ENCODE assay signal across 14 cellular contexts in genomic region chr2:148603562-148603920, GRCh38. TPM values are rescaled to one million over a fixed set of nuclear protein-coding genes. Genes with fewer than 3 reads are reported as not detected.
DNase-seq lines count a peak whose midpoint lies in the region; ATAC-seq, FAIRE-seq and TF ChIP-seq lines count a peak whose summit lies in the region.
"Had no signal": no experiment of that assay in that cellular context is flagged by ENCODE, and none has a peak within 500 bp of the region (broad histone marks: within the 10 kb centered on the region; RNA-seq: fewer than 3 reads in every experiment).

No MANE protein-coding gene starts in this region.

- H3K4me3 Mint-ChIP-seq in WTC11, result no peak overlapping the region

- no peaks in the 10 kb centered on the region for H3K36me3 Mint-ChIP-seq in WTC11

- in situ Hi-C loops in GM13977 (cut with MboI; ENCODE audit: low pct_unique_long_range_greater_than_20kb, low sequenced_read_pairs, unreplicated experiment), result no loop called here

- H3K27ac Mint-ChIP-seq in WTC11, result no peak overlapping the region

- H3K36me3 ChIP-seq in testis (ENCODE audit: low read depth, missing control alignments), result no peaks in the 10 kb centered on the region

- TF ChIP-seq POLR2A in testis (IDR thresholded peaks at IDR 0.05), result no peak

- CTCF ChIA-PET in WTC11 (lab: Charles Lee), result no interaction called here

- H3K9me3 ChIP-seq in testis, result no peaks in the 10 kb centered on the region

- no peak for TF ChIP-seq CTCF in GM13977 (IDR thresholded peaks at IDR 0.05; ENCODE audit: extremely low read depth, insufficient read depth, missing control alignments)
- no peak for TF ChIP-seq CTCF in testis (IDR thresholded peaks at IDR 0.05)
- TF ChIP-seq CTCF in WTC11 (IDR thresholded peaks at IDR 0.05), result no peak

- DNase-seq in GM13977 (ENCODE audit: low spot score) (peak; percentile 76), GM19239 (ENCODE audit: insufficient read length, low spot score) (peak; percentile 43), NCI-H1436 treated with DMSO at 0.1 percent for 48 hours (lab: John Stamatoyannopoulos, UW) (no peak), cerebellar cortex (ENCODE audit: low spot score) (no peak), testis (no peak), WTC11 (ENCODE audit: low spot score) (no peak)
- DNase-seq: NCI-H2107, SHP77 treated with DMSO at 0.1 percent for 48 hours, trophoblast cell had no signal

- POLR2A ChIA-PET in WTC11 (lab: Charles Lee), result no interaction called here

- H3K27me3 Mint-ChIP-seq in WTC11 (ENCODE audit: low read depth), result no peaks in the 10 kb centered on the region; the same call in 1 of the 2 replicates

- H3K27ac ChIP-seq in testis, result no peak overlapping the region
- H3K27ac ChIP-seq: HL-60 had no signal

- WGBS in testis, 2 donors, result 84 to 90% methylated on average over 3 of the region's 3 CpGs

- ATAC-seq in HG02798 (IDR thresholded peaks at IDR 0.05; ENCODE audit: poor library complexity, unreplicated experiment) (peak; percentile 98), HG03571 (IDR thresholded peaks at IDR 0.05; ENCODE audit: unreplicated experiment) (peak; percentile 97), WTC11 (no peak)

- intact Hi-C loops in testis (cut with DNase I; ENCODE audit: low total_unique reads), result no loop called here

- H3K9me3 Mint-ChIP-seq in WTC11, result peaks cover 12% of the 10 kb centered on the region

- FAIRE-seq in GM19239 (lab: Jason Lieb, UNC), result peak; percentile 84
- FAIRE-seq: colon, D721Med had no signal

- no peaks in the 10 kb centered on the region for H3K4me1 Mint-ChIP-seq in WTC11

- no peaks in the 10 kb centered on the region for H3K4me1 ChIP-seq in testis

- no peaks in the 10 kb centered on the region for H3K27me3 ChIP-seq in testis

- H3K4me3 ChIP-seq in testis, result no peak overlapping the region

TF ChIP-seq in WTC11, 78 proteins besides CTCF, POLR2A, EP300 and RAD21:
- TF ChIP-seq NFYB (CRISPR knock-in tag; conservative IDR thresholded peaks at IDR 0.05; ENCODE audit: low read depth) (no peak), NR2C2 (CRISPR knock-in tag; IDR thresholded peaks at IDR 0.05) (no peak), ETV6 (CRISPR knock-in tag; IDR thresholded peaks at IDR 0.05) (no peak), STAT6 (CRISPR knock-in tag; conservative IDR thresholded peaks at IDR 0.05; ENCODE audit: low read depth) (no peak), ZNF396 (CRISPR knock-in tag; IDR thresholded peaks at IDR 0.05; ENCODE audit: borderline replicate concordance) (no peak)

RNA-seq across cellular contexts. Expression of gene EPC2, which starts 41.0 kb away (rescaled TPM):
- 10 to 100 TPM; 41.7 to 53.1 TPM for total RNA-seq in testis
- polyA plus RNA-seq in testis (ENCODE audit: insufficient read depth, low read depth, low replicate concordance), result 22.5 TPM
- 19.8 to 20.3 TPM (median 19.8 TPM) in 3 replicates for total RNA-seq in WTC11 (2021)

Comparison
In these comparisons a context has a peak if more than half of its experiments do, and no peak if none do; other contexts are left out.
1. DNase-seq: peak in GM13977 (single experiment) and GM19239 (single experiment); none in NCI-H1436 treated with DMSO at 0.1 percent for 48 hours (single experiment), cerebellar cortex (single experiment), testis (single experiment) and WTC11 (single experiment).